Comparison of ENCODE assay signal across 1 cellular context in the genomic region with DNA sequence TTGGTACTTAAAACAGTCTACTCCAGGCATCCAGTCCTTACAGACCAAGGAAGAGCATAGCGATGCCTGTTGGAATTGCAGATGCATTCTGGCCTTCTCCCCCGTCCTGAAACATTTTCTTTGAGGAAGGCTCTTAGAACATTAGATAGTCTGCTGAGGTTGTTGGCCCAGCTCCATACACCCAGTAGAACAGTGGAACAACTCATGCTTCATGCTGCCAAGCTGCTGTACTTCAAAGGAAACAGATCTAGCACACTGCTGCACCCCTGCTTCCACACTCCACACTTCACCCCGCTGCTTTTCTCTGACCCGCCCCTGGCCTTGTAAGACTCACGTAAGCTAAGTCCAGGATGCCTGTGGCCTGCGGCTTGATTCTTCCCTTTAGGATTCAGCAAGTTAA.
TF ChIP-seq lines count a peak whose summit lies in the region.

No MANE protein-coding gene starts in this region.

TF ChIP-seq in GM23338, 12 proteins besides CTCF, POLR2A, EP300 and RAD21 (continued from another document):
- TF ChIP-seq, protein P1, sequence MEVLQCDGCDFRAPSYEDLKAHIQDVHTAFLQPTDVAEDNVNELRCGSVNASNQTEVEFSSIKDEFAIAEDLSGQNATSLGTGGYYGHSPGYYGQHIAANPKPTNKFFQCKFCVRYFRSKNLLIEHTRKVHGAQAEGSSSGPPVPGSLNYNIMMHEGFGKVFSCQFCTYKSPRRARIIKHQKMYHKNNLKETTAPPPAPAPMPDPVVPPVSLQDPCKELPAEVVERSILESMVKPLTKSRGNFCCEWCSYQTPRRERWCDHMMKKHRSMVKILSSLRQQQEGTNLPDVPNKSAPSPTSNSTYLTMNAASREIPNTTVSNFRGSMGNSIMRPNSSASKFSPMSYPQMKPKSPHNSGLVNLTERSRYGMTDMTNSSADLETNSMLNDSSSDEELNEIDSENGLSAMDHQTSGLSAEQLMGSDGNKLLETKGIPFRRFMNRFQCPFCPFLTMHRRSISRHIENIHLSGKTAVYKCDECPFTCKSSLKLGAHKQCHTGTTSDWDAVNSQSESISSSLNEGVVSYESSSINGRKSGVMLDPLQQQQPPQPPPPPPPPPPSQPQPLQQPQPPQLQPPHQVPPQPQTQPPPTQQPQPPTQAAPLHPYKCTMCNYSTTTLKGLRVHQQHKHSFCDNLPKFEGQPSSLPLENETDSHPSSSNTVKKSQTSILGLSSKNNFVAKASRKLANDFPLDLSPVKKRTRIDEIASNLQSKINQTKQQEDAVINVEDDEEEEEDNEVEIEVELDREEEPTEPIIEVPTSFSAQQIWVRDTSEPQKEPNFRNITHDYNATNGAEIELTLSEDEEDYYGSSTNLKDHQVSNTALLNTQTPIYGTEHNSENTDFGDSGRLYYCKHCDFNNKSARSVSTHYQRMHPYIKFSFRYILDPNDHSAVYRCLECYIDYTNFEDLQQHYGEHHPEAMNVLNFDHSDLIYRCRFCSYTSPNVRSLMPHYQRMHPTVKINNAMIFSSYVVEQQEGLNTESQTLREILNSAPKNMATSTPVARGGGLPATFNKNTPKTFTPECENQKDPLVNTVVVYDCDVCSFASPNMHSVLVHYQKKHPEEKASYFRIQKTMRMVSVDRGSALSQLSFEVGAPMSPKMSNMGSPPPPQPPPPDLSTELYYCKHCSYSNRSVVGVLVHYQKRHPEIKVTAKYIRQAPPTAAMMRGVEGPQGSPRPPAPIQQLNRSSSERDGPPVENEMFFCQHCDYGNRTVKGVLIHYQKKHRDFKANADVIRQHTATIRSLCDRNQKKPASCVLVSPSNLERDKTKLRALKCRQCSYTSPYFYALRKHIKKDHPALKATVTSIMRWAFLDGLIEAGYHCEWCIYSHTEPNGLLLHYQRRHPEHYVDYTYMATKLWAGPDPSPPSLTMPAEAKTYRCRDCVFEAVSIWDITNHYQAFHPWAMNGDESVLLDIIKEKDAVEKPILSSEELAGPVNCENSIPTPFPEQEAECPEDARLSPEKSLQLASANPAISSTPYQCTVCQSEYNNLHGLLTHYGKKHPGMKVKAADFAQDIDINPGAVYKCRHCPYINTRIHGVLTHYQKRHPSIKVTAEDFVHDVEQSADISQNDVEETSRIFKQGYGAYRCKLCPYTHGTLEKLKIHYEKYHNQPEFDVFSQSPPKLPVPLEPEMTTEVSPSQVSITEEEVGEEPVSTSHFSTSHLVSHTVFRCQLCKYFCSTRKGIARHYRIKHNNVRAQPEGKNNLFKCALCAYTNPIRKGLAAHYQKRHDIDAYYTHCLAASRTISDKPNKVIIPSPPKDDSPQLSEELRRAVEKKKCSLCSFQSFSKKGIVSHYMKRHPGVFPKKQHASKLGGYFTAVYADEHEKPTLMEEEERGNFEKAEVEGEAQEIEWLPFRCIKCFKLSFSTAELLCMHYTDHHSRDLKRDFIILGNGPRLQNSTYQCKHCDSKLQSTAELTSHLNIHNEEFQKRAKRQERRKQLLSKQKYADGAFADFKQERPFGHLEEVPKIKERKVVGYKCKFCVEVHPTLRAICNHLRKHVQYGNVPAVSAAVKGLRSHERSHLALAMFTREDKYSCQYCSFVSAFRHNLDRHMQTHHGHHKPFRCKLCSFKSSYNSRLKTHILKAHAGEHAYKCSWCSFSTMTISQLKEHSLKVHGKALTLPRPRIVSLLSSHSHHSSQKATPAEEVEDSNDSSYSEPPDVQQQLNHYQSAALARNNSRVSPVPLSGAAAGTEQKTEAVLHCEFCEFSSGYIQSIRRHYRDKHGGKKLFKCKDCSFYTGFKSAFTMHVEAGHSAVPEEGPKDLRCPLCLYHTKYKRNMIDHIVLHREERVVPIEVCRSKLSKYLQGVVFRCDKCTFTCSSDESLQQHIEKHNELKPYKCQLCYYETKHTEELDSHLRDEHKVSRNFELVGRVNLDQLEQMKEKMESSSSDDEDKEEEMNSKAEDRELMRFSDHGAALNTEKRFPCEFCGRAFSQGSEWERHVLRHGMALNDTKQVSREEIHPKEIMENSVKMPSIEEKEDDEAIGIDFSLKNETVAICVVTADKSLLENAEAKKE (CRISPR knock-in tag; IDR thresholded peaks at IDR 0.05): no peak
- TF ChIP-seq EZH2phosphoT487 (IDR thresholded peaks at IDR 0.05; ENCODE audit: unreplicated experiment) (no peak), JUNB (IDR thresholded peaks at IDR 0.05; ENCODE audit: unreplicated experiment) (no peak), ZNF331 (CRISPR knock-in tag; IDR thresholded peaks at IDR 0.05; ENCODE audit: low read depth) (no peak)
